In genomic region chr2:147844691-147845607, GRCh38 we compare ENCODE assay signal across 8 cellular contexts. TPM values are rescaled to one million over a fixed set of nuclear protein-coding genes. Genes with fewer than 3 reads are reported as not detected.
A peak's percentile ranks its signal among the peaks of the same experiment; 100 is the strongest.
DNase-seq lines count a peak whose midpoint lies in the region; ATAC-seq and TF ChIP-seq lines count a peak whose summit lies in the region.

TSS of gene ACVR2A (plus strand) at chr2:147845029. CDS start at chr2:147845153, 124 bp downstream.

- ATAC-seq in HG03575 (IDR thresholded peaks at IDR 0.05; ENCODE audit: extremely low read depth, insufficient number of reproducible peaks, low FRiP score, unreplicated experiment) (peak; percentile 42), heart right ventricle (peak in 6 of 8 donors; percentile 15 to 35 (median 25))
- ATAC-seq in activated naive CD8-positive, alpha-beta T cell treated with anti-CD3 and anti-CD28 coated beads, Interleukin-2, amount 10 ng/mL, durations not matched to agents 7 days and 5 days (ENCODE audit: low read depth) = no peak

- peaks cover 36% of the 10 kb centered on the region for H3K36me3 Mint-ChIP-seq in Calu3 (ENCODE audit: insufficient read depth, unreplicated experiment)
- H3K36me3 Mint-ChIP-seq in activated naive CD8-positive, alpha-beta T cell treated with anti-CD3 and anti-CD28 coated beads, Interleukin-2, amount 10 ng/mL, durations not matched to agents 7 days and 5 days = peaks cover 6% of the 10 kb centered on the region

- H4K91ac ChIP-seq in trophoblast cell (ENCODE audit: low read depth, low read length) = peak within 1 kb of the TSS; percentile 97

- no peak for TF ChIP-seq CTCF in Calu3 (IDR thresholded peaks at IDR 0.05; ENCODE audit: unreplicated experiment)
- no peak for TF ChIP-seq CTCF in GM20000 (IDR thresholded peaks at IDR 0.05; ENCODE audit: extremely low read depth, missing control alignments)
- no peak for TF ChIP-seq CTCF in heart right ventricle (IDR thresholded peaks at IDR 0.05)
- no peak for TF ChIP-seq CTCF in uterus (IDR thresholded peaks at IDR 0.05)

- H3K4me3 ChIP-seq in SJCRH30 = peak within 1 kb of the TSS; percentile 83
- peak within 1 kb of the TSS; percentile 73 to 92 (median 84) for H3K4me3 ChIP-seq in heart right ventricle
- H3K4me3 ChIP-seq in trophoblast cell (ENCODE audit: low read depth, low read length) = peak within 1 kb of the TSS; percentile 85
- peak within 1 kb of the TSS; percentile 71 to 91 for H3K4me3 ChIP-seq in uterus

- H3K14ac ChIP-seq in trophoblast cell (ENCODE audit: low read length) = peak within 1 kb of the TSS; percentile 93

- H3K27ac ChIP-seq in SJCRH30 (peak within 1 kb of the TSS; percentile 98), heart right ventricle (peak within 1 kb of the TSS; percentile 91 to 99 (median 97)), trophoblast cell (ENCODE audit: low read depth, low read length) (peak within 1 kb of the TSS; percentile 100), uterus (peak within 1 kb of the TSS; percentile 98 to 99)

- H2AFZ ChIP-seq in trophoblast cell (ENCODE audit: insufficient read depth, low read length, poor library complexity) = peak within 1 kb of the TSS; percentile 92

- H3K79me2 ChIP-seq in trophoblast cell (ENCODE audit: control insufficient read depth, insufficient read depth, low read length, poor library complexity) = peaks cover 8% of the 10 kb centered on the region

- CTCF ChIA-PET in Calu3 (lab: Charles Lee) = interaction anchor here (0.5 to 1.7 kb wide), 5 partner anchors 9 to 1793 kb away, joined by 3 to 6 read pairs (median 4); no protein-coding TSS in a partner anchor

- peak; percentile 27 for DNase-seq in Calu3
- DNase-seq in GM20000 (ENCODE audit: low spot score) = peak; percentile 69
- DNase-seq in SJCRH30 = peak; percentile 30 to 63
- peak; percentile 58 for DNase-seq in activated naive CD8-positive, alpha-beta T cell treated with anti-CD3 and anti-CD28 coated beads, Interleukin-2, amount 10 ng/mL, durations not matched to agents 7 days and 5 days
- peak; percentile 13 to 37 for DNase-seq in heart right ventricle
- peak; percentile 26 to 60 for DNase-seq in trophoblast cell
- peak; percentile 31 to 34 for DNase-seq in uterus

- peak within 1 kb of the TSS; percentile 83 for H3K4me3 Mint-ChIP-seq in Calu3 (ENCODE audit: low read depth, unreplicated experiment)
- peak within 1 kb of the TSS; percentile 89 for H3K4me3 Mint-ChIP-seq in activated naive CD8-positive, alpha-beta T cell treated with anti-CD3 and anti-CD28 coated beads, Interleukin-2, amount 10 ng/mL, durations not matched to agents 7 days and 5 days

- intact Hi-C loops in Calu3 (cut with micrococcal nuclease; ENCODE audit: unreplicated experiment) (loop anchor here (5.0 kb wide), 3 partner anchors 67 to 813 kb away; no protein-coding TSS in a partner anchor), heart right ventricle (cut with DNase I) (loop anchor here in 5 of 10 donors (2.0 to 10.0 kb wide), 4 partner anchors 50 to 67 kb away; no protein-coding TSS in a partner anchor), uterus (cut with DNase I; ENCODE audit: low total_unique reads) (no loop called here)

- no peak within 1 kb of the TSS for H2BK12ac ChIP-seq in trophoblast cell (ENCODE audit: low read length)

- POLR2A ChIA-PET in activated naive CD8-positive, alpha-beta T cell treated with anti-CD3 and anti-CD28 coated beads, Interleukin-2, amount 10 ng/mL, durations not matched to agents 7 days and 5 days (lab: Charles Lee) = interaction anchor here (0.7 to 1.9 kb wide), 6 partner anchors 68 to 1149 kb away, joined by 3 to 9 read pairs (median 3); no protein-coding TSS in a partner anchor

- no peaks in the 10 kb centered on the region; the same call in 1 of the 2 replicates for H3K9me3 ChIP-seq in SJCRH30 (replicated peaks)
- H3K9me3 ChIP-seq in heart right ventricle = no peaks in the 10 kb centered on the region
- no peaks in the 10 kb centered on the region for H3K9me3 ChIP-seq in trophoblast cell (ENCODE audit: insufficient read depth, low read depth, low read length)
- no peaks in the 10 kb centered on the region for H3K9me3 ChIP-seq in uterus

- 0 to 1% methylated on average over 53 to 54 of the region's 55 CpGs for WGBS in heart right ventricle, 2 donors
- no CpG with 5 or more reads among the region's 55 CpGs for WGBS in trophoblast cell (ENCODE audit: extremely low coverage, insufficient coverage, insufficient read length)

- BruUV-seq in Calu3 (replicated peaks; lab: Mats Ljungman, UMichigan) = no TSS peak

- H3K4me2 ChIP-seq in trophoblast cell (ENCODE audit: low read length) = peak within 1 kb of the TSS; percentile 99

- no peak for TF ChIP-seq POLR2A in uterus (IDR thresholded peaks at IDR 0.05)

- no peaks in the 10 kb centered on the region for H3K9me3 Mint-ChIP-seq in Calu3 (ENCODE audit: low read depth, unreplicated experiment)
- no peaks in the 10 kb centered on the region for H3K9me3 Mint-ChIP-seq in activated naive CD8-positive, alpha-beta T cell treated with anti-CD3 and anti-CD28 coated beads, Interleukin-2, amount 10 ng/mL, durations not matched to agents 7 days and 5 days

- peak within 1 kb of the TSS; percentile 94 for H3K9ac ChIP-seq in trophoblast cell (ENCODE audit: low read length)

- peak within 1 kb of the TSS; percentile 98 for H3K18ac ChIP-seq in trophoblast cell (ENCODE audit: low read length)

- H3K4me1 ChIP-seq in SJCRH30 (peaks cover 5% of the 10 kb centered on the region; the same call in 1 of the 2 replicates), heart right ventricle (peaks cover 0 to 53% (median 35%) of the 10 kb centered on the region in 9 donors), trophoblast cell (ENCODE audit: control insufficient read depth in 1 of 2, insufficient read depth in 2 of 2, low read length in 2 of 2) (peaks cover 0 to 2% of the 10 kb centered on the region in 2 experiments), uterus (peaks cover 0 to 4% of the 10 kb centered on the region in 2 donors)

- peak within 1 kb of the TSS; percentile 96 for H4K8ac ChIP-seq in trophoblast cell (ENCODE audit: low read depth, low read length)

- H3K23ac ChIP-seq in trophoblast cell (ENCODE audit: low read length) = no peak within 1 kb of the TSS

- peak within 1 kb of the TSS; percentile 89 for H2BK5ac ChIP-seq in trophoblast cell (ENCODE audit: low read depth, low read length, poor library complexity)

- no peak within 1 kb of the TSS for H2AK5ac ChIP-seq in trophoblast cell (ENCODE audit: low read length)

- H4K12ac ChIP-seq in trophoblast cell (ENCODE audit: low read depth, low read length) = peak within 1 kb of the TSS; percentile 88

- H3K4ac ChIP-seq in trophoblast cell (ENCODE audit: low read depth, low read length) = peak within 1 kb of the TSS; percentile 92

- H3K27ac Mint-ChIP-seq in Calu3 (ENCODE audit: unreplicated experiment) = peak within 1 kb of the TSS; percentile 60
- H3K27ac Mint-ChIP-seq in activated naive CD8-positive, alpha-beta T cell treated with anti-CD3 and anti-CD28 coated beads, Interleukin-2, amount 10 ng/mL, durations not matched to agents 7 days and 5 days = peak within 1 kb of the TSS; percentile 85

- H2BK120ac ChIP-seq in trophoblast cell (ENCODE audit: insufficient read depth, low read length, poor library complexity) = peak within 1 kb of the TSS; percentile 75

- H3K4me1 Mint-ChIP-seq in Calu3 (ENCODE audit: low read depth, unreplicated experiment) = peaks cover 38% of the 10 kb centered on the region
- H3K4me1 Mint-ChIP-seq in activated naive CD8-positive, alpha-beta T cell treated with anti-CD3 and anti-CD28 coated beads, Interleukin-2, amount 10 ng/mL, durations not matched to agents 7 days and 5 days = peaks cover 24% of the 10 kb centered on the region

- H3K36me3 ChIP-seq in SJCRH30 (no peaks in the 10 kb centered on the region), heart right ventricle (no peaks in the 10 kb centered on the region), trophoblast cell (ENCODE audit: control insufficient read depth in 1 of 2, insufficient read depth in 2 of 2, low read length in 2 of 2) (no peaks in the 10 kb centered on the region), uterus (no peaks in the 10 kb centered on the region)

- H3K79me1 ChIP-seq in trophoblast cell (ENCODE audit: low read length) = peaks cover 12% of the 10 kb centered on the region

- no peaks in the 10 kb centered on the region for H3K27me3 Mint-ChIP-seq in Calu3 (ENCODE audit: unreplicated experiment)
- peaks cover 60% of the 10 kb centered on the region for H3K27me3 Mint-ChIP-seq in activated naive CD8-positive, alpha-beta T cell treated with anti-CD3 and anti-CD28 coated beads, Interleukin-2, amount 10 ng/mL, durations not matched to agents 7 days and 5 days

- H3K27me3 ChIP-seq in SJCRH30 (no peaks in the 10 kb centered on the region), heart right ventricle (peaks cover 0 to 9% (median 0%) of the 10 kb centered on the region in 7 donors), trophoblast cell (ENCODE audit: insufficient read depth, low read length) (no peaks in the 10 kb centered on the region), uterus (no peaks in the 10 kb centered on the region)

RNA-seq across cellular contexts. Expression of gene ACVR2A, which starts in this region (rescaled TPM):
- total RNA-seq in Calu3 (2022) = 12.5 and 14.8 TPM in 2 replicates
- total RNA-seq in SJCRH30 (2014; rRNA removed; shearing (Covaris generic)) = 23.8 and 27.0 TPM in 2 replicates
- 1 to 10 TPM; 5.0 to 5.8 TPM for total RNA-seq in activated naive CD8-positive, alpha-beta T cell treated with anti-CD3 and anti-CD28 coated beads, Interleukin-2, amount 10 ng/mL, durations not matched to agents 7 days and 5 days
- total RNA-seq in heart right ventricle = 10 to 100 TPM in 9 of 10 donors, 1 to 10 TPM in 1; 9.2 to 14.4 (median 11.4) TPM
- polyA plus RNA-seq in heart right ventricle = 1 to 10 TPM; 2.7 to 5.6 TPM
- 13.6 and 14.8 TPM in 2 replicates for polyA plus RNA-seq in trophoblast cell (2013)
- total RNA-seq in uterus = 10 to 100 TPM; 35.0 to 67.5 (median 56.2) TPM
